8 cellular contexts compared by ENCODE assay signal in genomic region chr1:9234223-9235122, GRCh38. TPM values are rescaled to one million over a fixed set of nuclear protein-coding genes. Genes with fewer than 3 reads are reported as not detected.
A peak's percentile ranks its signal among the peaks of the same experiment; 100 is the strongest.
DNase-seq lines count a peak whose midpoint lies in the region; ATAC-seq and TF ChIP-seq lines count a peak whose summit lies in the region.

H6PD (plus strand) TSS chr1:9234774; CDS start chr1:9244935, 10,161 bp downstream.

- H3K9me3 Mint-ChIP-seq in T-helper 1 cell treated with Interleukin-12 subunit alpha and Interleukin-12 subunit beta and Interleukin-4 antibody, amounts not matched to agents 30 μg/mL and 1 μg/mL, for 36 hours, result no peaks in the 10 kb centered on the region

- peak within 1 kb of the TSS; percentile 96 for H3K27ac ChIP-seq in uterus

- no peaks in the 10 kb centered on the region for H3K36me3 ChIP-seq in uterus

- DNase-seq in LHCN-M2 (ENCODE audit: low read depth), result peak; percentile 79
- peak; percentile 71 for DNase-seq in amniotic stem cell (lab: John Stamatoyannopoulos, UW)
- DNase-seq in left ventricle myocardium superior, result peak; percentile 93
- DNase-seq in putamen (ENCODE audit: low spot score), result peak; percentile 76
- DNase-seq in uterus, result peak; percentile 82 to 85

- peaks cover 10 to 17% of the 10 kb centered on the region in 2 donors for H3K4me1 ChIP-seq in uterus

- H3K36me3 Mint-ChIP-seq in T-helper 1 cell treated with Interleukin-12 subunit alpha and Interleukin-12 subunit beta and Interleukin-4 antibody, amounts not matched to agents 30 μg/mL and 1 μg/mL, for 36 hours (ENCODE audit: low read depth), result peaks cover 11% of the 10 kb centered on the region

- ATAC-seq in GM21825 (IDR thresholded peaks at IDR 0.05; ENCODE audit: unreplicated experiment) (peak; percentile 73), left ventricle myocardium superior (peak; percentile 79)

- H3K27me3 Mint-ChIP-seq in T-helper 1 cell treated with Interleukin-12 subunit alpha and Interleukin-12 subunit beta and Interleukin-4 antibody, amounts not matched to agents 30 μg/mL and 1 μg/mL, for 36 hours (ENCODE audit: low read depth), result peaks cover 4% of the 10 kb centered on the region

- H3K4me3 Mint-ChIP-seq in T-helper 1 cell treated with Interleukin-12 subunit alpha and Interleukin-12 subunit beta and Interleukin-4 antibody, amounts not matched to agents 30 μg/mL and 1 μg/mL, for 36 hours, result peak within 1 kb of the TSS; percentile 95

- no peaks in the 10 kb centered on the region for H3K27me3 ChIP-seq in uterus

- H3K9me3 ChIP-seq in uterus, result no peaks in the 10 kb centered on the region

- peak within 1 kb of the TSS; percentile 91 for H3K4me3 ChIP-seq in GM08714 (ENCODE audit: low read length)
- H3K4me3 ChIP-seq in uterus, result peak within 1 kb of the TSS; percentile 57 to 80

- peak within 1 kb of the TSS; percentile 95 for H3K27ac Mint-ChIP-seq in T-helper 1 cell treated with Interleukin-12 subunit alpha and Interleukin-12 subunit beta and Interleukin-4 antibody, amounts not matched to agents 30 μg/mL and 1 μg/mL, for 36 hours

- H3K4me1 Mint-ChIP-seq in T-helper 1 cell treated with Interleukin-12 subunit alpha and Interleukin-12 subunit beta and Interleukin-4 antibody, amounts not matched to agents 30 μg/mL and 1 μg/mL, for 36 hours (ENCODE audit: low read depth), result peaks cover 18% of the 10 kb centered on the region

- TF ChIP-seq CTCF in uterus (IDR thresholded peaks at IDR 0.05), result peak; percentile 57 to 91 (median 78)

- peak; percentile 53 to 88 for TF ChIP-seq POLR2A in uterus (IDR thresholded peaks at IDR 0.05)

- intact Hi-C loops in left ventricle myocardium superior (cut with micrococcal nuclease) (no loop called here), uterus (cut with DNase I; ENCODE audit: low total_unique reads) (no loop called here)

RNA-seq across cellular contexts. Expression of gene H6PD, which starts in this region (rescaled TPM):
- total RNA-seq in LHCN-M2 (2014; rRNA removed), result 34.5 and 42.2 TPM in 2 replicates
- polyA plus RNA-seq in LHCN-M2 (2012), result 14.8 TPM
- total RNA-seq in left ventricle myocardium superior, result 20.3 TPM
- 100 to 1,000 TPM in 1 of 4 donors, 10 to 100 TPM in 3; 28.4 to 107 (median 49.7) TPM for total RNA-seq in uterus

Comparison
In these comparisons a context has a peak if more than half of its experiments do, and no peak if none do; other contexts are left out.
1. Peak in every context shown above with its lines: DNase-seq, ATAC-seq, H3K4me3 ChIP-seq and H3K27ac ChIP-seq.